10 cellular contexts compared by ENCODE assay signal in the genomic region with DNA sequence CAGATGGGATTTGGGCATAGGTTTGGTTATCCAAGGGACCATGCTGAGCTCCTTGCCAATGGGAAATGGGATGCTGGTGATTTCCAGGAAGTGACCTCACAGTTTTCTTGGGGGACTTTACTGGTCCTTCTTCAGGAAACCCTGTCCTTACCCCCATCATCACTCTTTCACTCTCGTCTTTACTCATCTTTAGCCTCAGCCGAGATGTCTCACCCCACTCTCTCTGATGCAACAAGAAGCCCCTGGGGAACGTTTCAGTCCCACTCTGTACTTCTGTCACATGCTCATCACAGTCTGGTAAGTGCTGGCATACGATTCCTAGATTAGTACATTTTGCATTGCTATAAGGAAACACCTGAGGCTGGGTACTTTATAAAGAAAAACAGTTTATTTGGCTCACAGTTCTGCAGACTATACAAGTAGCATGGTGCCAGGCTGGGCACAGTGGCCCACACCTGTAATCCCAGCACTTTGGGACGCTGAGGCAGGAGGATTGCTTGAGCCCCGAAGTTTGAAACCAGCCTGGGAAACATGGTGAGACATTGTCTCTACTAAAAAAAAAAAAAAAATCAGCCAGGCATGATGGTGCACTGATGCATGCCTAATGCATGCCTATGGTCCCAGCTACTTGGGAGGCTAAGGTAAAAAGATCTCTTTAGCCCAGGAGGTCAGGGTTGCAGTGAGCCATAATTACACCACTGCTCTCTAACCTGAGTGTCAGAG.
DNase-seq lines count a peak whose midpoint lies in the region; ATAC-seq and TF ChIP-seq lines count a peak whose summit lies in the region.
"Had no signal": no experiment of that assay in that cellular context is flagged by ENCODE, and none has a peak within 500 bp of the region (broad histone marks: within the 10 kb centered on the region; RNA-seq: fewer than 3 reads in every experiment).

No MANE protein-coding gene starts in this region.

- peak overlapping the region; percentile 27 for H3K4me3 Mint-ChIP-seq in memory B cell
- H3K4me3 Mint-ChIP-seq: naive thymus-derived CD8-positive, alpha-beta T cell had no signal

- H3K36me3 ChIP-seq in mucosa of descending colon (ENCODE audit: low read depth) = no peaks in the 10 kb centered on the region

- no peak for TF ChIP-seq CTCF in mucosa of descending colon (IDR thresholded peaks at IDR 0.05)

- H3K4me1 Mint-ChIP-seq in memory B cell = peaks cover 7% of the 10 kb centered on the region
- H3K4me1 Mint-ChIP-seq: naive thymus-derived CD8-positive, alpha-beta T cell had no signal

- no peak overlapping the region for H3K4me3 ChIP-seq in mucosa of descending colon

- ATAC-seq in GM18868 (IDR thresholded peaks at IDR 0.05; ENCODE audit: unreplicated experiment) (peak; percentile 91), GM21528 (IDR thresholded peaks at IDR 0.05; ENCODE audit: low FRiP score, unreplicated experiment) (peak; percentile 81), HG03108 (IDR thresholded peaks at IDR 0.05; ENCODE audit: unreplicated experiment) (peak; percentile 91), memory B cell (ENCODE audit: low read depth) (peak; percentile 53), mucosa of descending colon (no peak)
- ATAC-seq: naive thymus-derived CD8-positive, alpha-beta T cell had no signal

- CTCF ChIA-PET in HEK293T (lab: Yijun Ruan, JAX) = no interaction called here

- DNase-seq in memory B cell (ENCODE audit: low spot score in 2 of 2) = no peak
- DNase-seq in HEK293T (ENCODE audit: extremely low spot score) = no peak
- DNase-seq in central memory CD4-positive, alpha-beta T cell = no peak
- no peak for DNase-seq in globus pallidus (ENCODE audit: low spot score)
- no peak for DNase-seq in mucosa of descending colon
- DNase-seq: naive thymus-derived CD8-positive, alpha-beta T cell; NCI-H1930 had no signal

- no peaks in the 10 kb centered on the region for H3K4me1 ChIP-seq in mucosa of descending colon (ENCODE audit: low read depth)

- no peaks in the 10 kb centered on the region for H3K27me3 Mint-ChIP-seq in memory B cell
- H3K27me3 Mint-ChIP-seq: naive thymus-derived CD8-positive, alpha-beta T cell had no signal

- H3K27ac Mint-ChIP-seq in memory B cell = no peak overlapping the region
- H3K27ac Mint-ChIP-seq: naive thymus-derived CD8-positive, alpha-beta T cell had no signal

- H3K36me3 Mint-ChIP-seq in memory B cell = peaks cover 8% of the 10 kb centered on the region

- POLR2A ChIA-PET in HEK293T (lab: Yijun Ruan, JAX) = no interaction called here

- peaks cover 1% of the 10 kb centered on the region for H3K9me3 Mint-ChIP-seq in memory B cell

- no peaks in the 10 kb centered on the region for H3K9me3 ChIP-seq in mucosa of descending colon

- intact Hi-C loops in mucosa of descending colon (cut with DNase I, micrococcal nuclease) = no loop called here

TF ChIP-seq in HEK293T, 16 proteins besides CTCF, POLR2A, EP300 and RAD21:
- TF ChIP-seq FOXK2 (IDR thresholded peaks at IDR 0.05) = no peak
- TF ChIP-seq ZNF384 (IDR thresholded peaks at IDR 0.05) = no peak
- no peak for TF ChIP-seq LEF1 (IDR thresholded peaks at IDR 0.05; ENCODE audit: borderline replicate concordance)
- no peak for TF ChIP-seq CTBP1 (IDR thresholded peaks at IDR 0.05; ENCODE audit: borderline replicate concordance)
- TF ChIP-seq BHLHE40 (IDR thresholded peaks at IDR 0.05; ENCODE audit: borderline replicate concordance) = no peak
- no peak for TF ChIP-seq NFRKB (IDR thresholded peaks at IDR 0.05)
- TF ChIP-seq ARNT (IDR thresholded peaks at IDR 0.05) = no peak
- no peak for TF ChIP-seq TARDBP (IDR thresholded peaks at IDR 0.05)
- TF ChIP-seq FOXM1 (IDR thresholded peaks at IDR 0.05; ENCODE audit: borderline replicate concordance) = no peak
- TF ChIP-seq HDGF (IDR thresholded peaks at IDR 0.05; ENCODE audit: borderline replicate concordance) = no peak
- no peak for TF ChIP-seq SP1 (IDR thresholded peaks at IDR 0.05)
- TF ChIP-seq FOXA1 (IDR thresholded peaks at IDR 0.05) = no peak
- no peak for TF ChIP-seq L3MBTL2 (conservative IDR thresholded peaks at IDR 0.05)
- TF ChIP-seq ELF4 (IDR thresholded peaks at IDR 0.05) = no peak
- TF ChIP-seq SUZ12 (IDR thresholded peaks at IDR 0.05) = no peak
